In genomic region chr16:15952265-15952711, GRCh38 we compare ENCODE assay signal across 11 cellular contexts. TPM values are rescaled to one million over a fixed set of nuclear protein-coding genes. Genes with fewer than 3 reads are reported as not detected.
DNase-seq lines count a peak whose midpoint lies in the region; ATAC-seq and TF ChIP-seq lines count a peak whose summit lies in the region.
"Had no signal": no experiment of that assay in that cellular context is flagged by ENCODE, and none has a peak within 500 bp of the region (broad histone marks: within the 10 kb centered on the region; RNA-seq: fewer than 3 reads in every experiment).

No MANE protein-coding gene starts in this region.

- H3K36me3 ChIP-seq in liver (ENCODE audit: control insufficient read depth in 4 of 4, insufficient read depth in 3 of 4, low read depth in 1 of 4, low read length in 3 of 4) (no peaks in the 10 kb centered on the region), upper lobe of right lung (no peaks in the 10 kb centered on the region)

- no peaks in the 10 kb centered on the region for H3K9me3 Mint-ChIP-seq in activated T-helper 17 cell treated with anti-CD3 and anti-CD28 coated beads, Interleukin-2, amount 50 U/mL, for 72 hours

- no peak overlapping the region for H3K9ac ChIP-seq in liver (ENCODE audit: low read depth in 1 of 2, low read length in 2 of 2)

- H3K27me3 Mint-ChIP-seq in activated T-helper 17 cell treated with anti-CD3 and anti-CD28 coated beads, Interleukin-2, amount 50 U/mL, for 72 hours, result no peaks in the 10 kb centered on the region

- peak overlapping the region; percentile 90 for H3K27ac Mint-ChIP-seq in activated T-helper 17 cell treated with anti-CD3 and anti-CD28 coated beads, Interleukin-2, amount 50 U/mL, for 72 hours

- WGBS in liver, result 51% methylated on average over 5 of the region's 5 CpGs

- TF ChIP-seq CTCF in liver (IDR thresholded peaks at IDR 0.05; ENCODE audit: low read depth, low read length, missing input control) (no peak), upper lobe of right lung (IDR thresholded peaks at IDR 0.05) (no peak)

- H3K9me3 ChIP-seq in liver (ENCODE audit: control insufficient read depth in 4 of 4, low read length in 3 of 4) (no peaks in the 10 kb centered on the region), upper lobe of right lung (no peaks in the 10 kb centered on the region)

- H3K4me1 ChIP-seq in liver (ENCODE audit: control insufficient read depth in 4 of 4, insufficient read depth in 4 of 4, low read length in 3 of 4) (peaks cover 0 to 4% (median 2%) of the 10 kb centered on the region in 4 donors), upper lobe of right lung (peaks cover 21% of the 10 kb centered on the region)

- intact Hi-C loops in Right ventricle myocardium superior (cut with DNase I) (loop anchor here (5.0 kb wide), 1 partner anchor 60 kb away; no protein-coding TSS in a partner anchor), Right ventricle myocardium inferior (cut with DNase I) (loop anchor here (5.0 kb wide), 2 partner anchors 65 to 70 kb away; partner anchors contain the start of gene CEP20), upper lobe of right lung (cut with DNase I) (no loop called here)

- H3K27ac ChIP-seq in liver (ENCODE audit: low read depth in 1 of 2, low read length in 2 of 2) (no peak overlapping the region), upper lobe of right lung (peak overlapping the region; percentile 15)
- H3K27ac ChIP-seq: hepatocyte had no signal

- DNase-seq in Right ventricle myocardium superior, result no peak
- no peak for DNase-seq in Right ventricle myocardium inferior (ENCODE audit: missing footprints)
- DNase-seq in upper lobe of right lung, result peak; percentile 19
- DNase-seq in activated gamma-delta T cell (lab: John Stamatoyannopoulos, UW), result no peak
- DNase-seq in retina, result no peak
- DNase-seq: NCI-H524 treated with DMSO at 0.1 percent for 48 hours, small intestine had no signal

- peak in 1 of 2 donors; percentile 10 for TF ChIP-seq RAD21 in liver (IDR thresholded peaks at IDR 0.05)

- H3K36me3 Mint-ChIP-seq in activated T-helper 17 cell treated with anti-CD3 and anti-CD28 coated beads, Interleukin-2, amount 50 U/mL, for 72 hours (ENCODE audit: low read depth), result peaks cover 41% of the 10 kb centered on the region

- H3K27me3 ChIP-seq in liver (ENCODE audit: control insufficient read depth in 4 of 4, insufficient read depth in 4 of 4, low read length in 3 of 4) (peaks cover 0 to 7% (median 2%) of the 10 kb centered on the region in 4 donors), upper lobe of right lung (no peaks in the 10 kb centered on the region)
- H3K27me3 ChIP-seq: hepatocyte had no signal

- H3K4me1 Mint-ChIP-seq in activated T-helper 17 cell treated with anti-CD3 and anti-CD28 coated beads, Interleukin-2, amount 50 U/mL, for 72 hours, result peaks cover 35% of the 10 kb centered on the region

- H3K4me3 ChIP-seq in liver (ENCODE audit: low read depth in 1 of 3, low read length in 3 of 3) (no peak overlapping the region), upper lobe of right lung (no peak overlapping the region)
- H3K4me3 ChIP-seq: hepatocyte had no signal

- ATAC-seq in Right ventricle myocardium superior (ENCODE audit: poor library complexity) (peak; percentile 4), Right ventricle myocardium inferior (no peak), upper lobe of right lung (peak; percentile 11), HG03175 (IDR thresholded peaks at IDR 0.05; ENCODE audit: unreplicated experiment) (no peak)
- ATAC-seq in activated T-helper 17 cell treated with anti-CD3 and anti-CD28 coated beads, Interleukin-2, amount 50 U/mL, for 72 hours (replicated peaks), result peak; percentile 31

- peak overlapping the region; percentile 85 for H3K4me3 Mint-ChIP-seq in activated T-helper 17 cell treated with anti-CD3 and anti-CD28 coated beads, Interleukin-2, amount 50 U/mL, for 72 hours

TF ChIP-seq in liver, 16 proteins besides CTCF, POLR2A, EP300 and RAD21:
- no peak for TF ChIP-seq GABPA (IDR thresholded peaks at IDR 0.05 in 1 of 2, conservative IDR thresholded peaks at IDR 0.05 in 1 of 2)
- no peak for TF ChIP-seq HNF4G (IDR thresholded peaks at IDR 0.05)
- TF ChIP-seq SP1 (IDR thresholded peaks at IDR 0.05), result peak; percentile 32
- no peak for TF ChIP-seq EGR1 (IDR thresholded peaks at IDR 0.05; ENCODE audit: low read depth in 2 of 2)
- TF ChIP-seq RXRA (IDR thresholded peaks at IDR 0.05), result peak; percentile 31 to 47
- peak; percentile 98 for TF ChIP-seq NR2F2 (IDR thresholded peaks at IDR 0.05)
TF ChIP-seq in liver: peak in this region for 3.

RNA-seq across cellular contexts. Expression of gene ABCC1, which starts 2.9 kb away (rescaled TPM):
- total RNA-seq in Right ventricle myocardium superior (24.4 TPM), Right ventricle myocardium inferior (24.5 TPM), liver (1 to 10 TPM; 6.9 to 7.7 TPM), upper lobe of right lung (50.6 TPM)
- 10 to 100 TPM; 78.0 to 84.0 TPM for total RNA-seq in activated T-helper 17 cell treated with anti-CD3 and anti-CD28 coated beads, Interleukin-2, amount 50 U/mL, for 72 hours
- 1 to 10 TPM in 1 of 2 donors, under 1 TPM in 1; 0.85 to 1.6 TPM for polyA plus RNA-seq in liver

Comparison
In these comparisons a context has a peak if more than half of its experiments do, and no peak if none do; other contexts are left out.
1. ATAC-seq: peak in Right ventricle myocardium superior (single experiment), activated T-helper 17 cell treated with anti-CD3 and anti-CD28 coated beads, Interleukin-2, amount 50 U/mL, for 72 hours (single experiment) and upper lobe of right lung (single experiment); none in Right ventricle myocardium inferior (single experiment) and HG03175 (single experiment).